In genomic region chr2:68411397-68412126, GRCh38 we compare ENCODE assay signal across 12 cellular contexts. TPM values are rescaled to one million over a fixed set of nuclear protein-coding genes. Genes with fewer than 3 reads are reported as not detected.
DNase-seq lines count a peak whose midpoint lies in the region; ATAC-seq and TF ChIP-seq lines count a peak whose summit lies in the region.
"Had no signal": no experiment of that assay in that cellular context is flagged by ENCODE, and none has a peak within 500 bp of the region (broad histone marks: within the 10 kb centered on the region; RNA-seq: fewer than 3 reads in every experiment).

No MANE protein-coding gene starts in this region.

- H3K27me3 ChIP-seq in stomach: no peaks in the 10 kb centered on the region
- H3K27me3 ChIP-seq in effector memory CD4-positive, alpha-beta T cell (replicated peaks; ENCODE audit: control insufficient read depth, insufficient read depth, low read length, poor library complexity, severe bottlenecking): no peaks in the 10 kb centered on the region

- DNase-seq in KG1 (lab: John Stamatoyannopoulos, UW) (peak; percentile 63), memory B cell (ENCODE audit: low spot score in 2 of 2) (peak in 1 of 2 donors; percentile 41), stomach (no peak), NCI-H82 treated with DMSO at 0.1 percent for 48 hours (lab: John Stamatoyannopoulos, UW; ENCODE audit: unreplicated experiment) (no peak), anterior cingulate cortex (lab: John Stamatoyannopoulos, UW) (no peak)
- no peak for DNase-seq in effector memory CD4-positive, alpha-beta T cell
- DNase-seq: activated CD4-positive, alpha-beta T cell treated with anti-CD3 and anti-CD28 coated beads, Interleukin-2, amount 10 ng/mL, durations not matched to agents 24 days and 14 days; dermis blood vessel endothelial cell; stimulated activated CD4-positive, alpha-beta T cell treated with anti-CD3 and anti-CD28 coated beads, Interleukin-4, amount 100 ng/mL, for 1 hour had no signal

- no peaks in the 10 kb centered on the region for H3K36me3 ChIP-seq in stomach
- no peaks in the 10 kb centered on the region for H3K36me3 ChIP-seq in effector memory CD4-positive, alpha-beta T cell (ENCODE audit: control insufficient read depth, insufficient read depth, low read length)

- H3K4me1 Mint-ChIP-seq in memory B cell: peaks cover 45% of the 10 kb centered on the region

- H3K27ac Mint-ChIP-seq in memory B cell: peak overlapping the region; percentile 77
- H3K27ac Mint-ChIP-seq: activated CD4-positive, alpha-beta T cell treated with anti-CD3 and anti-CD28 coated beads, Interleukin-2, amount 10 ng/mL, durations not matched to agents 24 days and 14 days had no signal

- H3K9me3 Mint-ChIP-seq in memory B cell: peaks cover 10% of the 10 kb centered on the region

- no peaks in the 10 kb centered on the region for H3K4me1 ChIP-seq in stomach
- no peaks in the 10 kb centered on the region for H3K4me1 ChIP-seq in effector memory CD4-positive, alpha-beta T cell (ENCODE audit: control insufficient read depth, insufficient read depth, low read length, poor library complexity, severe bottlenecking)

- no peak overlapping the region for H3K4me3 ChIP-seq in stomach
- H3K4me3 ChIP-seq in effector memory CD4-positive, alpha-beta T cell (ENCODE audit: insufficient read depth, low read depth, low read length, poor library complexity, severe bottlenecking): no peak overlapping the region

- H3K36me3 Mint-ChIP-seq in memory B cell: peaks cover 8% of the 10 kb centered on the region

- no peaks in the 10 kb centered on the region for H3K9me3 ChIP-seq in stomach
- no peaks in the 10 kb centered on the region for H3K9me3 ChIP-seq in effector memory CD4-positive, alpha-beta T cell (ENCODE audit: control insufficient read depth, low read length)

- WGBS in stomach, 5 donors: 68 to 83% (median 74%) methylated on average over 4 of the region's 4 CpGs

- H3K27me3 Mint-ChIP-seq in memory B cell: no peaks in the 10 kb centered on the region

- peak overlapping the region; percentile 61 for H3K4me3 Mint-ChIP-seq in memory B cell
- H3K4me3 Mint-ChIP-seq: activated CD4-positive, alpha-beta T cell treated with anti-CD3 and anti-CD28 coated beads, Interleukin-2, amount 10 ng/mL, durations not matched to agents 24 days and 14 days had no signal

- no peak for TF ChIP-seq EP300 in stomach (IDR thresholded peaks at IDR 0.05)

- intact Hi-C loops in stomach (cut with DNase I; ENCODE audit: low total_unique reads): no loop called here

- TF ChIP-seq CTCF in stomach (IDR thresholded peaks at IDR 0.05): no peak

- ATAC-seq in GM18873 (IDR thresholded peaks at IDR 0.05; ENCODE audit: low FRiP score, unreplicated experiment): peak; percentile 91
- peak; percentile 92 for ATAC-seq in HG02642 (IDR thresholded peaks at IDR 0.05; ENCODE audit: poor library complexity, unreplicated experiment)
- peak; percentile 94 for ATAC-seq in memory B cell (ENCODE audit: low read depth)
- ATAC-seq: left lobe of liver had no signal

- no peak overlapping the region for H3K27ac ChIP-seq in stomach
- H3K27ac ChIP-seq in effector memory CD4-positive, alpha-beta T cell (ENCODE audit: insufficient read depth, low read length, poor library complexity, severe bottlenecking): no peak overlapping the region

- TF ChIP-seq POLR2A in stomach (IDR thresholded peaks at IDR 0.05): no peak

RNA-seq across cellular contexts. Expression of gene PLEK, which starts 46.5 kb away (rescaled TPM):
- total RNA-seq in stomach: 10 to 100 TPM in 1 of 5 donors, 1 to 10 TPM in 3, under 1 TPM in 1; 0.45 to 13.2 (median 2.6) TPM
- 10 to 100 TPM in 1 of 3 donors, 1 to 10 TPM in 2; 3.8 to 18.1 (median 5.5) TPM for polyA plus RNA-seq in stomach

RNA-seq across cellular contexts. Expression of gene FBXO48, which starts 55.5 kb away (rescaled TPM):
- 1 to 10 TPM in 1 of 5 donors, under 1 TPM in 3, not detected in 1; 0.43 to 1.2 (median 0.50) TPM for total RNA-seq in stomach
- polyA plus RNA-seq in stomach: 1 to 10 TPM in 1 of 3 donors, under 1 TPM in 2; 0.58 to 1.1 (median 0.62) TPM

RNA-seq across cellular contexts. Expression of gene APLF, which starts 55.8 kb away (rescaled TPM):
- 1 to 10 TPM in 3 of 5 donors, under 1 TPM in 2; 0.29 to 9.4 (median 5.5) TPM for total RNA-seq in stomach
- polyA plus RNA-seq in stomach: under 1 TPM; 0.46 to 0.85 (median 0.68) TPM
